9 cellular contexts compared by ENCODE assay signal in genomic region chr10:17974505-17974904, GRCh38. TPM values are rescaled to one million over a fixed set of nuclear protein-coding genes. Genes with fewer than 3 reads are reported as not detected.
"Had no signal": no experiment of that assay in that cellular context is flagged by ENCODE, and none has a peak within 500 bp of the region (broad histone marks: within the 10 kb centered on the region; RNA-seq: fewer than 3 reads in every experiment).

No MANE protein-coding gene starts in this region.

- H3K36me3 ChIP-seq: HAP-1 had no signal

- H3K9me3 ChIP-seq: HAP-1 had no signal

- H3K4me3 ChIP-seq: HAP-1 had no signal

- H3K27ac Mint-ChIP-seq: HFFc6 had no signal

- ATAC-seq: HCT116 had no signal

- FAIRE-seq: HTR-8/SVneo had no signal

- H3K4me3 Mint-ChIP-seq: HFFc6 had no signal

- DNase-seq: GOT3, H7, HFFc6, IMR-90 had no signal

- H3K9me3 Mint-ChIP-seq: HFFc6 had no signal

RNA-seq across cellular contexts. Expression of gene SLC39A12, which starts 22.8 kb away (rescaled TPM):
- total RNA-seq: H4, HFFc6, HT-29, IMR-90 had no signal
- polyA plus RNA-seq: IMR-90 had no signal
